In the genomic region with DNA sequence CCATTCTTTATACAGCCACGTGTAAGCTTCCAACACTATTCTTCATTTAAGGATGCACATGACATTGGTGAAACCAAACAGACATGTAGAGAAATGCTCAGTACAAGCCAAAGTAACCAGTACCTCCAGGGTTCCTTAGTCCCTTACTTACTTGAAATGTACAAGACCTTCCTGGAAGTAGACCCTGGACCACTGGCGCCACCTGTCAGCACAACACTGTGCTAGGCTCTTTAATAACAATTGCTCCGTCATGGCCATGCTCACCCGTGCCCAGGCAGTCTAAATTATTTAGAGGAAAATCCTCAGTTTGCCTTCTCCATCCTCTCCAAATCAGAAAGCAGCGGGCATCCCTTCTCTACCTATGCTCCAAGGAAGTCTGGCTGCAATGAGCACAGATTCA, we compare ENCODE assay signal across 1 cellular context.
TF ChIP-seq lines count a peak whose summit lies in the region.

No MANE protein-coding gene starts in this region.

TF ChIP-seq in HepG2, 621 proteins besides CTCF, POLR2A, EP300 and RAD21:
- TF ChIP-seq STAG1 (CRISPR knock-in tag; IDR thresholded peaks at IDR 0.05): peak; percentile 51
- no peak for TF ChIP-seq GPN1 (CRISPR knock-in tag; IDR thresholded peaks at IDR 0.05; ENCODE audit: borderline replicate concordance)
- TF ChIP-seq SMC3 (IDR thresholded peaks at IDR 0.05; ENCODE audit: low read length): peak; percentile 26; the same call in 1 of the 2 replicates
- TF ChIP-seq ZMYM4 (CRISPR knock-in tag; IDR thresholded peaks at IDR 0.05): peak; percentile 44; the same call in 1 of the 2 replicates
